ENCODE assay signal across 7 cellular contexts in genomic region chr2:132751838-132752237, GRCh38.
"Had no signal": no experiment of that assay in that cellular context is flagged by ENCODE, and none has a peak within 500 bp of the region (broad histone marks: within the 10 kb centered on the region; RNA-seq: fewer than 3 reads in every experiment).

No MANE protein-coding gene starts in this region.

- ATAC-seq: GM23338, HCT116 had no signal

- H3K4me3 ChIP-seq: GM23338, HAP-1 had no signal

- H3K4me2 ChIP-seq: GM23338 had no signal

- H3K36me3 ChIP-seq: HAP-1 had no signal

- DNase-seq: H7, HFFc6, KG1 had no signal

- H3K9me3 ChIP-seq: HAP-1 had no signal

- H3K4me1 ChIP-seq: HAP-1 had no signal

- H3K27ac ChIP-seq: HL-60 had no signal

- H2AFZ ChIP-seq: GM23338 had no signal
